Comparison of ENCODE assay signal across 21 cellular contexts in the genomic region with DNA sequence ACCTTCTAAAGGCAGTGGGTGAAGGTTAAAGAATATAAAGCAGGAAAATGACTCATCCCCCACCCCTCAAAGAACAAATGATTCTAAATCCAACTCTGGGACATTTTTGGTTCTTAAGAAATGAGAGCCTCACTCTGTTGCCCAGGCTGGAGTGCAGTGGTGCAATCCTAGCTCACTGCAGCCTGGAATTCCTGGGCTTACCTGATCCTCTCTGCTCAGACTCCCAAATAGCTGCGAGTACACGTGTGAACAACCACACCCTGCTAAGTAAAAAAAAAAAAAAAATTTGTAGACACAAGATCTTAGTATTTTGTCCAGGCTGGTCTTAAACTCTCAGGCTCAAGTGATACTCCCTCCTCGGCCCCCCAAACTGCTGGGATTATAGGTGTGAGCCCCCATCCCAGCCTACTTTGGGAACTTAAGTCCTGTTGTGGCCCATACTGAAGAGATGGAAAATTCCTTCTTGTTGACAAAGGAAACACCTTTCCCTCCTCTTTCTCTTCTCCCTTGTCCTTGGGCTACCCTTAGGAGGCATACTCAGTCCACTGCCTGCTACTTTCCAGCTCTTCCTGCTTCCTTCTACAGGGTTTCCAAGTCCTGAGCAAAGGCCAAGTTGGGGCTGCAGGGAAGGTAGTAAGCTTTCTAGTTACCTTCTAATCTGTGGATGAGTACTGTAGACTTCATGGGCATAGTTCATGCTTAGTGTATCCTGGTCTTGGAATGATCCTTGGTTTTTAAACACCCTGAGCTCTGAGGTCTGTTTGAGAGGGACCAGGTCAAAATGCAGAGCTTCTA.
DNase-seq lines count a peak whose midpoint lies in the region; ATAC-seq, FAIRE-seq and TF ChIP-seq lines count a peak whose summit lies in the region.
"Had no signal": no experiment of that assay in that cellular context is flagged by ENCODE, and none has a peak within 500 bp of the region (broad histone marks: within the 10 kb centered on the region; RNA-seq: fewer than 3 reads in every experiment).

No MANE protein-coding gene starts in this region.

- no TSS peak for BruUV-seq in PC-3 (replicated peaks; lab: Mats Ljungman, UMichigan)

- no peaks in the 10 kb centered on the region for H3K9me2 ChIP-seq in PC-3 (replicated peaks; ENCODE audit: low read length)

- no peak for TF ChIP-seq POLR2A in body of pancreas (IDR thresholded peaks at IDR 0.05)

- peak; percentile 10 for DNase-seq in HT1080 (ENCODE audit: low read depth)
- DNase-seq in brain microvascular endothelial cell: no peak
- DNase-seq in keratinocyte (ENCODE audit: low read depth, low spot score): no peak
- DNase-seq in trophoblast cell: peak; percentile 41 to 71
- no peak for DNase-seq in body of pancreas
- no peak for DNase-seq in GF-D8 (lab: John Stamatoyannopoulos, UW)
- DNase-seq in PC-3: no peak
- DNase-seq in D721Med (ENCODE audit: insufficient read length, low spot score): no peak
- DNase-seq: CD4-positive, CD25-positive, alpha-beta regulatory T cell; COR-L47; EL; H9; HFFc6; NCI-H1105; NCI-H146; NCI-H2029; NCI-H226; NCI-H510A treated with DMSO at 0.1 percent for 48 hours; NCI-H774; Right ventricle myocardium superior had no signal

- H2AFZ ChIP-seq in keratinocyte (ENCODE audit: control insufficient read depth, low read length): peak overlapping the region; percentile 77
- H2AFZ ChIP-seq in trophoblast cell (ENCODE audit: insufficient read depth, low read length, poor library complexity): no peak overlapping the region
- H2AFZ ChIP-seq in PC-3 (ENCODE audit: low read length): no peak overlapping the region

- H3K27me3 ChIP-seq in brain microvascular endothelial cell (replicated peaks) (no peaks in the 10 kb centered on the region), keratinocyte (ENCODE audit: control insufficient read depth, extremely low read depth, insufficient read depth, low read length) (no peaks in the 10 kb centered on the region), trophoblast cell (ENCODE audit: insufficient read depth, low read length) (no peaks in the 10 kb centered on the region), body of pancreas (no peaks in the 10 kb centered on the region), PC-3 (ENCODE audit: low read length) (no peaks in the 10 kb centered on the region)

- CTCF ChIA-PET in PC-3 (lab: Charles Lee): no interaction called here

- dilution Hi-C loops in keratinocyte (cut with MboI; ENCODE audit: extremely low pct_ligation_motif_present, low sequenced_read_pairs): no loop called here

- H3K27ac ChIP-seq in brain microvascular endothelial cell (no peak overlapping the region), keratinocyte (ENCODE audit: control insufficient read depth, insufficient read depth, low read length) (no peak overlapping the region), trophoblast cell (ENCODE audit: low read depth, low read length) (no peak overlapping the region), body of pancreas (no peak overlapping the region), PC-3 (ENCODE audit: low read length) (no peak overlapping the region)
- H3K27ac ChIP-seq: KMS-11 had no signal

- no peak overlapping the region for H4K8ac ChIP-seq in trophoblast cell (ENCODE audit: low read depth, low read length)

- H3K18ac ChIP-seq in trophoblast cell (ENCODE audit: low read length): no peak overlapping the region

- H3F3A ChIP-seq in PC-3 (ENCODE audit: low read length, unreplicated experiment): no peaks in the 10 kb centered on the region

- no peak overlapping the region for H4K91ac ChIP-seq in trophoblast cell (ENCODE audit: low read depth, low read length)

- H3K9me3 ChIP-seq in keratinocyte (ENCODE audit: control insufficient read depth, low read depth, low read length): no peaks in the 10 kb centered on the region
- no peaks in the 10 kb centered on the region for H3K9me3 ChIP-seq in trophoblast cell (ENCODE audit: insufficient read depth, low read depth, low read length)
- H3K9me3 ChIP-seq in body of pancreas: no peaks in the 10 kb centered on the region
- H3K9me3 ChIP-seq in PC-3 (ENCODE audit: low read length): no peaks in the 10 kb centered on the region

- H3K79me2 ChIP-seq in keratinocyte (ENCODE audit: control insufficient read depth, insufficient read depth, low read length): no peaks in the 10 kb centered on the region
- H3K79me2 ChIP-seq in trophoblast cell (ENCODE audit: control insufficient read depth, insufficient read depth, low read length, poor library complexity): no peaks in the 10 kb centered on the region
- H3K79me2 ChIP-seq in PC-3 (ENCODE audit: low read length): no peaks in the 10 kb centered on the region

- no CpG with 5 or more reads among the region's 3 CpGs for WGBS in trophoblast cell (ENCODE audit: extremely low coverage, insufficient coverage, insufficient read length)
- 77% methylated on average over 3 of the region's 3 CpGs for WGBS in body of pancreas, 2 donors

- peaks cover 4% of the 10 kb centered on the region for H3K4me1 ChIP-seq in keratinocyte (ENCODE audit: control insufficient read depth, extremely low read depth, insufficient read depth, low read length)
- H3K4me1 ChIP-seq in trophoblast cell (ENCODE audit: control insufficient read depth in 1 of 2, insufficient read depth in 2 of 2, low read length in 2 of 2): peaks cover 5 to 6% of the 10 kb centered on the region in 2 experiments
- H3K4me1 ChIP-seq in body of pancreas: no peaks in the 10 kb centered on the region
- H3K4me1 ChIP-seq in PC-3 (ENCODE audit: insufficient read depth, low read length): no peaks in the 10 kb centered on the region

- FAIRE-seq in keratinocyte (lab: Jason Lieb, UNC): no peak
- no peak for FAIRE-seq in D721Med (lab: Jason Lieb, UNC)

- H3K36me3 ChIP-seq in brain microvascular endothelial cell (replicated peaks): no peaks in the 10 kb centered on the region
- H3K36me3 ChIP-seq in keratinocyte (ENCODE audit: control insufficient read depth in 2 of 2, extremely low read depth in 1 of 2, insufficient read depth in 2 of 2, low read length in 2 of 2): no peaks in the 10 kb centered on the region
- no peaks in the 10 kb centered on the region for H3K36me3 ChIP-seq in trophoblast cell (ENCODE audit: control insufficient read depth in 1 of 2, insufficient read depth in 2 of 2, low read length in 2 of 2)
- no peaks in the 10 kb centered on the region for H3K36me3 ChIP-seq in body of pancreas (replicated peaks in 1 of 2; ENCODE audit: insufficient read depth in 1 of 2, low read depth in 2 of 2)
- H3K36me3 ChIP-seq in PC-3 (ENCODE audit: low read depth, low read length): no peaks in the 10 kb centered on the region

- in situ Hi-C loops in brain microvascular endothelial cell (cut with HindIII; ENCODE audit: low pct_ligation_motif_present, low sequenced_read_pairs): no loop called here

- peak; percentile 6 for TF ChIP-seq CTCF in brain microvascular endothelial cell (IDR thresholded peaks at IDR 0.05; ENCODE audit: low read depth, low read length, missing control alignments)
- peak in 1 of 3 experiments; percentile 3 for TF ChIP-seq CTCF in keratinocyte (optimal IDR thresholded peaks at IDR 0.05 in 1 of 3, IDR thresholded peaks at IDR 0.05 in 1 of 3, conservative IDR thresholded peaks at IDR 0.05 in 1 of 3; ENCODE audit: extremely low read depth in 1 of 3, insufficient read depth in 2 of 3, low read length in 3 of 3)
- TF ChIP-seq CTCF in body of pancreas (IDR thresholded peaks at IDR 0.05): no peak
- no peak for TF ChIP-seq CTCF in PC-3 (conservative IDR thresholded peaks at IDR 0.05; ENCODE audit: low read depth, low read length)
- no peak for TF ChIP-seq CTCF in D721Med (IDR thresholded peaks at IDR 0.05; ENCODE audit: insufficient read depth, missing control alignments)

- ATAC-seq in body of pancreas: no peak
- no peak for ATAC-seq in PC-3

- no peak overlapping the region for H3K4me2 ChIP-seq in keratinocyte (ENCODE audit: control insufficient read depth, extremely low read depth, insufficient read depth, low read depth, low read length)
- no peak overlapping the region for H3K4me2 ChIP-seq in trophoblast cell (ENCODE audit: low read length)
- no peak overlapping the region for H3K4me2 ChIP-seq in PC-3 (ENCODE audit: low read length)
- H3K4me2 ChIP-seq: KMS-11 had no signal

- H2BK12ac ChIP-seq in trophoblast cell (ENCODE audit: low read length): no peak overlapping the region

- POLR2A ChIA-PET in PC-3 (lab: Charles Lee; ENCODE audit: unreplicated experiment): no interaction called here

- no peaks in the 10 kb centered on the region for H4K20me1 ChIP-seq in keratinocyte (ENCODE audit: control insufficient read depth, extremely low read depth, insufficient read depth, low read length)
- no peaks in the 10 kb centered on the region for H4K20me1 ChIP-seq in PC-3 (ENCODE audit: low read length)

- H4K12ac ChIP-seq in trophoblast cell (ENCODE audit: low read depth, low read length): no peak overlapping the region

- H3K4me3 ChIP-seq in brain microvascular endothelial cell (ENCODE audit: low read depth, low read length) (no peak overlapping the region), keratinocyte (ENCODE audit: control insufficient read depth in 2 of 3, extremely low read depth in 1 of 3, insufficient read depth in 2 of 3, low read depth in 1 of 3, low read length in 3 of 3) (no peak overlapping the region), trophoblast cell (ENCODE audit: low read depth, low read length) (no peak overlapping the region), body of pancreas (no peak overlapping the region), PC-3 (ENCODE audit: low read length) (no peak overlapping the region)

- no peak overlapping the region for H2AK5ac ChIP-seq in trophoblast cell (ENCODE audit: low read length)

- H3K14ac ChIP-seq in trophoblast cell (ENCODE audit: low read length): no peak overlapping the region

- H2BK120ac ChIP-seq in trophoblast cell (ENCODE audit: insufficient read depth, low read length, poor library complexity): no peak overlapping the region

- H3K79me1 ChIP-seq in trophoblast cell (ENCODE audit: low read length): peaks cover 2% of the 10 kb centered on the region

- no peak overlapping the region for H3K4ac ChIP-seq in trophoblast cell (ENCODE audit: low read depth, low read length)

- H3K9me1 ChIP-seq in keratinocyte (ENCODE audit: control insufficient read depth, extremely low read depth, insufficient read depth, low read length): no peaks in the 10 kb centered on the region

- H3K9ac ChIP-seq in keratinocyte (ENCODE audit: control insufficient read depth, extremely low read depth, insufficient read depth, low read length) (no peak overlapping the region), trophoblast cell (ENCODE audit: low read length) (no peak overlapping the region), PC-3 (ENCODE audit: low read length) (no peak overlapping the region)
- H3K9ac ChIP-seq: KMS-11 had no signal

- H2BK5ac ChIP-seq in trophoblast cell (ENCODE audit: low read depth, low read length, poor library complexity): no peak overlapping the region

- intact Hi-C loops in body of pancreas (cut with DNase I) (no loop called here), PC-3 (cut with micrococcal nuclease) (no loop called here)

- H3K23ac ChIP-seq in trophoblast cell (ENCODE audit: low read length): no peak overlapping the region

Comparison
In these comparisons a context has a peak if more than half of its experiments do, and no peak if none do; other contexts are left out.
1. DNase-seq: peak in HT1080 (single experiment) and trophoblast cell (2 of 2); none in brain microvascular endothelial cell (single experiment), keratinocyte (single experiment), body of pancreas (0 of 4), GF-D8 (single experiment), PC-3 (single experiment) and D721Med (single experiment).